18 cellular contexts compared by ENCODE assay signal in the genomic region with DNA sequence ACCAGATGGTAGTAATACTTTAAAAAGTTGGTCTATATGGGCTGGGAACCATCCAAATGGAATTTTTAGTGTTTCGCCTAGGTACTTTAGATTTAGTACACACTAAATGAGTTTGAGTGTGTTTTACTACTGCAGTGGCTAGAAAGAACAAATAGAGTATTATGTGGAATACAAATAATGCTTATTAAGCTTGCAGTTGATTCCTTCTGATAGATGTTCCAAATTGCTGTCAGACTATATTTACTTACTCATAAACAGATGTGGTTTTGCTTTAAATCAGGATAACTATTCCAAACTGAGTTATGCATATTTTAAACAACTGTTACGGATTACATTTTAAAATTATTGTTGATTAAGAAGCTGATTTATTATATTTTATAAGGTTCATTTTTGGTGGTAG.
A peak's percentile ranks its signal among the peaks of the same experiment; 100 is the strongest.
DNase-seq lines count a peak whose midpoint lies in the region; ATAC-seq, FAIRE-seq and TF ChIP-seq lines count a peak whose summit lies in the region.
"Had no signal": no experiment of that assay in that cellular context is flagged by ENCODE, and none has a peak within 500 bp of the region (broad histone marks: within the 10 kb centered on the region; RNA-seq: fewer than 3 reads in every experiment).

No MANE protein-coding gene starts in this region.

- intact Hi-C loops in posterior vena cava (cut with DNase I), result no loop called here

- ATAC-seq in SK-N-SH treated with all-trans-retinoic acid at 6 μM for 48 hours, result peak; percentile 79
- no peak for ATAC-seq in HG02759 (IDR thresholded peaks at IDR 0.05; ENCODE audit: unreplicated experiment)
- ATAC-seq: A549 had no signal

- FAIRE-seq in endometrium (lab: Jason Lieb, UNC), result peak; percentile 35
- FAIRE-seq: A549, GM12892 had no signal

- TF ChIP-seq CTCF in AG10803 (conservative IDR thresholded peaks at IDR 0.05; ENCODE audit: low read length), result no peak

- peak; percentile 29 for DNase-seq in AG10803 (ENCODE audit: low read depth)
- peak; percentile 60 for DNase-seq in pons (ENCODE audit: low spot score)
- no peak for DNase-seq in posterior vena cava (ENCODE audit: low spot score)
- DNase-seq in HT-29 (ENCODE audit: low spot score), result no peak
- no peak for DNase-seq in DMS153 (lab: John Stamatoyannopoulos, UW)
- DNase-seq: AML-193; CD4-positive, CD25-positive, alpha-beta regulatory T cell; DND-41; GDM1; HCEC 1CT; IMR-90; KBM-7 had no signal

- H3K4me3 ChIP-seq in AG10803 (ENCODE audit: low read length), result no peak overlapping the region
- H3K4me3 ChIP-seq: A549; BLaER1 treated with 17β-estradiol and CSF1 and Interleukin-3, amounts not matched to agents 10 nM and 100 nM had no signal

TF ChIP-seq in SK-N-SH treated with all-trans-retinoic acid at 6 μM for 48 hours, 23 proteins besides CTCF, POLR2A, EP300 and RAD21:
- TF ChIP-seq TOX (CRISPR knock-in tag; IDR thresholded peaks at IDR 0.05; ENCODE audit: borderline replicate concordance), result 0 out of 2 replicates have a peak, but pooled peaks have one; percentile 24
- TF ChIP-seq, protein P1, sequence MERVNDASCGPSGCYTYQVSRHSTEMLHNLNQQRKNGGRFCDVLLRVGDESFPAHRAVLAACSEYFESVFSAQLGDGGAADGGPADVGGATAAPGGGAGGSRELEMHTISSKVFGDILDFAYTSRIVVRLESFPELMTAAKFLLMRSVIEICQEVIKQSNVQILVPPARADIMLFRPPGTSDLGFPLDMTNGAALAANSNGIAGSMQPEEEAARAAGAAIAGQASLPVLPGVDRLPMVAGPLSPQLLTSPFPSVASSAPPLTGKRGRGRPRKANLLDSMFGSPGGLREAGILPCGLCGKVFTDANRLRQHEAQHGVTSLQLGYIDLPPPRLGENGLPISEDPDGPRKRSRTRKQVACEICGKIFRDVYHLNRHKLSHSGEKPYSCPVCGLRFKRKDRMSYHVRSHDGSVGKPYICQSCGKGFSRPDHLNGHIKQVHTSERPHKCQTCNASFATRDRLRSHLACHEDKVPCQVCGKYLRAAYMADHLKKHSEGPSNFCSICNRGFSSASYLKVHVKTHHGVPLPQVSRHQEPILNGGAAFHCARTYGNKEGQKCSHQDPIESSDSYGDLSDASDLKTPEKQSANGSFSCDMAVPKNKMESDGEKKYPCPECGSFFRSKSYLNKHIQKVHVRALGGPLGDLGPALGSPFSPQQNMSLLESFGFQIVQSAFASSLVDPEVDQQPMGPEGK (CRISPR knock-in tag; IDR thresholded peaks at IDR 0.05; ENCODE audit: borderline replicate concordance), result no peak

Comparison
In these comparisons a context has a peak if more than half of its experiments do, and no peak if none do; other contexts are left out.
1. DNase-seq: peak in AG10803 (single experiment) and pons (single experiment); none in posterior vena cava (single experiment), HT-29 (single experiment) and DMS153 (single experiment).